ENCODE assay signal across 27 cellular contexts in genomic region chr5:78881884-78882283, GRCh38.
"Had no signal": no experiment of that assay in that cellular context is flagged by ENCODE, and none has a peak within 500 bp of the region (broad histone marks: within the 10 kb centered on the region; RNA-seq: fewer than 3 reads in every experiment).

No MANE protein-coding gene starts in this region.

- H3K4me1 ChIP-seq: colonic mucosa, heart right ventricle, lower lobe of right lung, psoas muscle, vagina had no signal

- H3K36me3 ChIP-seq: colonic mucosa, lower lobe of right lung, ovary, sigmoid colon, thoracic aorta, transverse colon, vagina had no signal

- H3K27ac ChIP-seq: colonic mucosa, esophagus muscularis mucosa, heart right ventricle, lower lobe of right lung, ovary, psoas muscle, sigmoid colon, thoracic aorta, transverse colon, vagina had no signal

- H3K9me3 ChIP-seq: colonic mucosa, esophagus muscularis mucosa, heart right ventricle, lower lobe of right lung, ovary, psoas muscle, sigmoid colon, thoracic aorta, transverse colon, vagina had no signal

- ATAC-seq: heart right ventricle; left colon; left ventricle myocardium superior; lower lobe of right lung; naive thymus-derived CD8-positive, alpha-beta T cell; psoas muscle; right cardiac atrium; stimulated activated effector memory CD8-positive, alpha-beta T cell treated with anti-CD3 and anti-CD28 coated beads, Interleukin-12 subunit alpha, Interleukin-12 subunit beta, amount 100 ng/mL, for 72 hours had no signal

- H3K4me3 ChIP-seq: colonic mucosa, esophagus muscularis mucosa, heart right ventricle, lower lobe of right lung, ovary, psoas muscle, sigmoid colon, thoracic aorta, transverse colon, vagina had no signal

- H3K27me3 ChIP-seq: colonic mucosa, esophagus muscularis mucosa, heart right ventricle, ovary, sigmoid colon, transverse colon, vagina had no signal

- DNase-seq: colonic mucosa; dermis blood vessel endothelial cell; effector memory CD4-positive, alpha-beta T cell; foreskin melanocyte; glutamatergic neuron; heart right ventricle; hippocampal formation; kidney glomerular epithelial cell; left colon; left ventricle myocardium superior; lower lobe of right lung; naive thymus-derived CD8-positive, alpha-beta T cell; nephron progenitor cell; nucleus accumbens; ovary; posterior cingulate gyrus; psoas muscle; right cardiac atrium; sigmoid colon; stimulated activated CD4-positive, alpha-beta T cell treated with anti-CD3 and anti-CD28 coated beads, Interleukin-2, amount 100 ng/mL, for 24 hours; stimulated activated CD4-positive, alpha-beta T cell treated with anti-CD3 and anti-CD28 coated beads, Interleukin-4, amount 100 ng/mL, for 24 hours; stimulated activated naive CD4-positive, alpha-beta T cell treated with Interleukin-2 at 50 U/mL for 16 hours; transverse colon had no signal
